Comparison of ENCODE assay signal across 8 cellular contexts in the genomic region with DNA sequence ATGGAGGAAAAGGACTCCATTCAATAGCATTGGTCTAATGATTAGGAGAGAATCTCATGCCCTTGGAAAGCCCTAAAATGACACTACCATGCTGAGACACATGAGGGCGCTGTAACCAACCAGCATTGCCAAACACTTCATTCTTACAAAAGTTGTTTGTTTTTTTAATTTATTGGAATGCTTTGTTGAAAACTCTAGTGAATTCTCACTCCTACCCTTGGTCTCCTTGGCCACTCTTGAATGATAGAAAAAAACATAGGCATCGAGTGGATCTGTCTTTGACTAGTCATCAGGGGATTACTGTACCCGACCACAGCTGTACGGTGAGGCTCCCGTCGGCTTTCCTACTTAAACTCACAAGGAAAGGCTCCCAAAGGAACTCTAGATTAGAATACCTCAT. TPM values are rescaled to one million over a fixed set of nuclear protein-coding genes. Genes with fewer than 3 reads are reported as not detected.
A peak's percentile ranks its signal among the peaks of the same experiment; 100 is the strongest.
DNase-seq lines count a peak whose midpoint lies in the region; ATAC-seq lines count a peak whose summit lies in the region.

No MANE protein-coding gene starts in this region.

- H3K4me1 ChIP-seq in CD8-positive, alpha-beta memory T cell (ENCODE audit: insufficient read depth, low read length), result peaks cover 8% of the 10 kb centered on the region

- no peak overlapping the region for H3K27ac ChIP-seq in CD8-positive, alpha-beta memory T cell (ENCODE audit: low read depth, low read length)
- peak overlapping the region; percentile 51 for H3K27ac ChIP-seq in cingulate gyrus (ENCODE audit: low read depth, low read length)

- no peaks in the 10 kb centered on the region for H3K9me3 ChIP-seq in CD8-positive, alpha-beta memory T cell (ENCODE audit: low read length)

- H3K27me3 Mint-ChIP-seq in CD8-positive, alpha-beta memory T cell, result no peaks in the 10 kb centered on the region

- H3K4me1 Mint-ChIP-seq in CD8-positive, alpha-beta memory T cell, result no peaks in the 10 kb centered on the region

- POLR2A ChIA-PET in CD8-positive, alpha-beta memory T cell (lab: Charles Lee), result no interaction called here

- CTCF ChIA-PET in CD8-positive, alpha-beta memory T cell (lab: Charles Lee), result interaction anchor here (0.7 to 3.6 kb wide), 11 partner anchors 10 to 140 kb away, joined by 3 to 22 read pairs (median 4); no protein-coding TSS in a partner anchor

- peak; percentile 40 to 71 (median 49) for DNase-seq in CD8-positive, alpha-beta memory T cell
- peak; percentile 31 for DNase-seq in activated CD4-positive, CD25-positive, alpha-beta regulatory T cell treated with anti-CD3 and anti-CD28 coated beads, Interleukin-2, amount 50 U/mL, for 16 hours (ENCODE audit: low read depth, low spot score)
- DNase-seq in lung microvascular endothelial cell (ENCODE audit: low read depth in 2 of 2), result peak; percentile 55 to 63
- peak; percentile 81 for DNase-seq in stimulated activated CD8-positive, alpha-beta memory T cell treated with anti-CD3 and anti-CD28 coated beads, Interleukin-4, amount 100 ng/mL, for 48 hours
- no peak for DNase-seq in NCI-H510A (lab: John Stamatoyannopoulos, UW)
- no peak for DNase-seq in HuH-7 (ENCODE audit: low spot score)

- no peaks in the 10 kb centered on the region for H3K27me3 ChIP-seq in CD8-positive, alpha-beta memory T cell (ENCODE audit: insufficient read depth, low read length, poor library complexity, severe bottlenecking)

- H3K36me3 ChIP-seq in CD8-positive, alpha-beta memory T cell (ENCODE audit: insufficient read depth, low read length), result no peaks in the 10 kb centered on the region

- no peak overlapping the region for H3K27ac Mint-ChIP-seq in CD8-positive, alpha-beta memory T cell

- H3K9me3 Mint-ChIP-seq in CD8-positive, alpha-beta memory T cell, result no peaks in the 10 kb centered on the region

- H3K4me3 ChIP-seq in CD8-positive, alpha-beta memory T cell (ENCODE audit: low read length), result no peak overlapping the region

- no peaks in the 10 kb centered on the region for H3K36me3 Mint-ChIP-seq in CD8-positive, alpha-beta memory T cell

- ATAC-seq in HG03378 (IDR thresholded peaks at IDR 0.05; ENCODE audit: unreplicated experiment), result peak; percentile 53

- H3K4me3 Mint-ChIP-seq in CD8-positive, alpha-beta memory T cell, result no peak overlapping the region

RNA-seq across cellular contexts. Expression of a gene that starts 29.3 kb away (rescaled TPM):
- total RNA-seq in CD8-positive, alpha-beta memory T cell, result 10 to 100 TPM; 39.4 to 50.3 TPM
- polyA plus RNA-seq in CD8-positive, alpha-beta memory T cell, result 378 TPM
- total RNA-seq in lung microvascular endothelial cell, result 226 and 317 TPM in 2 replicates

RNA-seq across cellular contexts. Expression of a gene that starts 55.2 kb away (rescaled TPM):
- total RNA-seq in CD8-positive, alpha-beta memory T cell, result 10 to 100 TPM; 50.2 to 56.1 TPM
- 29.7 TPM for polyA plus RNA-seq in CD8-positive, alpha-beta memory T cell
- total RNA-seq in lung microvascular endothelial cell, result 123 and 136 TPM in 2 replicates

Comparison
In these comparisons a context has a peak if more than half of its experiments do, and no peak if none do; other contexts are left out.
1. DNase-seq: peak in CD8-positive, alpha-beta memory T cell (5 of 5), activated CD4-positive, CD25-positive, alpha-beta regulatory T cell treated with anti-CD3 and anti-CD28 coated beads, Interleukin-2, amount 50 U/mL, for 16 hours (single experiment), lung microvascular endothelial cell (2 of 2) and stimulated activated CD8-positive, alpha-beta memory T cell treated with anti-CD3 and anti-CD28 coated beads, Interleukin-4, amount 100 ng/mL, for 48 hours (single experiment); none in NCI-H510A (single experiment) and HuH-7 (single experiment).